ENCODE assay signal across 1 cellular context in genomic region chr2:88903744-88904353, GRCh38.
TF ChIP-seq lines count a peak whose summit lies in the region.

No MANE protein-coding gene starts in this region.

TF ChIP-seq in HepG2, 621 proteins besides CTCF, POLR2A, EP300 and RAD21 (continued from another document):
- no peak for TF ChIP-seq KLF16 (CRISPR knock-in tag; IDR thresholded peaks at IDR 0.05)
- TF ChIP-seq ARID5B (CRISPR knock-in tag; IDR thresholded peaks at IDR 0.05): no peak
- TF ChIP-seq ERF (CRISPR knock-in tag; IDR thresholded peaks at IDR 0.05): no peak
- TF ChIP-seq FOXA3 (CRISPR knock-in tag; IDR thresholded peaks at IDR 0.05): no peak
- no peak for TF ChIP-seq PAXIP1 (CRISPR knock-in tag; conservative IDR thresholded peaks at IDR 0.05)
- TF ChIP-seq ZNF232 (CRISPR knock-in tag; IDR thresholded peaks at IDR 0.05; ENCODE audit: borderline replicate concordance): no peak
- no peak for TF ChIP-seq DZIP1 (CRISPR knock-in tag; IDR thresholded peaks at IDR 0.05)
- no peak for TF ChIP-seq ZFP1 (CRISPR knock-in tag; IDR thresholded peaks at IDR 0.05)
- TF ChIP-seq CSRNP2 (CRISPR knock-in tag; conservative IDR thresholded peaks at IDR 0.05; ENCODE audit: low read depth): no peak
- TF ChIP-seq ETV5 (CRISPR knock-in tag; IDR thresholded peaks at IDR 0.05; ENCODE audit: borderline replicate concordance): no peak
